9 cellular contexts compared by ENCODE assay signal in genomic region chr16:10879681-10880589, GRCh38. TPM values are rescaled to one million over a fixed set of nuclear protein-coding genes. Genes with fewer than 3 reads are reported as not detected.
DNase-seq lines count a peak whose midpoint lies in the region; ATAC-seq and TF ChIP-seq lines count a peak whose summit lies in the region.
"Had no signal": no experiment of that assay in that cellular context is flagged by ENCODE, and none has a peak within 500 bp of the region (broad histone marks: within the 10 kb centered on the region; RNA-seq: fewer than 3 reads in every experiment).

No MANE protein-coding gene starts in this region.

- WGBS in heart left ventricle, 4 donors = 40 to 49% (median 44%) methylated on average over 13 to 21 of the region's 21 CpGs
- WGBS in mesenchymal stem cell = 75% methylated on average over 20 of the region's 21 CpGs
- WGBS in upper lobe of left lung, 2 donors = 21 to 23% methylated on average over 20 to 21 of the region's 21 CpGs

- H3K4me3 Mint-ChIP-seq in activated naive CD8-positive, alpha-beta T cell = peak overlapping the region; percentile 88

- H3K27ac ChIP-seq in heart left ventricle (peak overlapping the region in 11 of 12 donors; percentile 24 to 91 (median 73)), mesenchymal stem cell (ENCODE audit: low read length, poor library complexity, severe bottlenecking) (no peak overlapping the region), upper lobe of left lung (peak overlapping the region; percentile 75 to 89 (median 82))

- no peaks in the 10 kb centered on the region for H3K9me3 Mint-ChIP-seq in activated naive CD8-positive, alpha-beta T cell (ENCODE audit: low read depth)

- no peak for TF ChIP-seq CTCF in heart left ventricle (IDR thresholded peaks at IDR 0.05)
- no peak for TF ChIP-seq CTCF in upper lobe of left lung (IDR thresholded peaks at IDR 0.05)

- ATAC-seq in heart left ventricle (no peak), upper lobe of left lung (ENCODE audit: low FRiP score in 2 of 2) (no peak), GM18498 (IDR thresholded peaks at IDR 0.05; ENCODE audit: unreplicated experiment) (no peak)

- H3K9me3 ChIP-seq in heart left ventricle (no peaks in the 10 kb centered on the region), mesenchymal stem cell (ENCODE audit: control insufficient read depth, low read length) (no peaks in the 10 kb centered on the region), upper lobe of left lung (no peaks in the 10 kb centered on the region)
- H3K9me3 ChIP-seq: Caco-2 had no signal

- no peak overlapping the region for H3K27ac Mint-ChIP-seq in activated naive CD8-positive, alpha-beta T cell

- TF ChIP-seq EP300 in upper lobe of left lung (IDR thresholded peaks at IDR 0.05) = no peak

- H4K91ac ChIP-seq in mesenchymal stem cell (ENCODE audit: low read length) = no peak overlapping the region

- DNase-seq in heart left ventricle (no peak), cardiac septum (ENCODE audit: low spot score) (no peak), mesenchymal stem cell (no peak), upper lobe of left lung (peak in 1 of 2 donors; percentile 62), NCI-H2029 treated with DMSO at 0.1 percent for 48 hours (lab: John Stamatoyannopoulos, UW) (no peak), NOMO-1 treated with DMSO at 0.1 percent for 48 hours (lab: John Stamatoyannopoulos, UW; ENCODE audit: unreplicated experiment) (no peak)
- DNase-seq: Caco-2 had no signal

- no peak overlapping the region for H3K23ac ChIP-seq in mesenchymal stem cell (ENCODE audit: low read length in 2 of 2)

- no peak overlapping the region for H2BK15ac ChIP-seq in mesenchymal stem cell (ENCODE audit: low read depth, poor library complexity, severe bottlenecking)

- peaks cover 0 to 86% (median 13%) of the 10 kb centered on the region in 12 donors for H3K4me1 ChIP-seq in heart left ventricle
- no peaks in the 10 kb centered on the region for H3K4me1 ChIP-seq in mesenchymal stem cell (ENCODE audit: control insufficient read depth, insufficient read depth, low read depth, low read length)
- H3K4me1 ChIP-seq in upper lobe of left lung = peaks cover 44 to 72% (median 59%) of the 10 kb centered on the region in 4 donors

- H3K4ac ChIP-seq in mesenchymal stem cell (ENCODE audit: low read depth in 1 of 2, low read length in 2 of 2) = no peak overlapping the region

- no peak overlapping the region for H2BK120ac ChIP-seq in mesenchymal stem cell (ENCODE audit: low read depth, low read length)

- H3K36me3 ChIP-seq in heart left ventricle = peaks cover 0 to 27% (median 0%) of the 10 kb centered on the region in 9 donors
- no peaks in the 10 kb centered on the region for H3K36me3 ChIP-seq in mesenchymal stem cell (ENCODE audit: control insufficient read depth in 1 of 2, insufficient read depth in 2 of 2, low read depth in 1 of 2, low read length in 2 of 2)
- peaks cover 0 to 5% (median 2%) of the 10 kb centered on the region in 4 donors for H3K36me3 ChIP-seq in upper lobe of left lung

- no peak overlapping the region for H2BK5ac ChIP-seq in mesenchymal stem cell (ENCODE audit: low read depth, low read length, poor library complexity, severe bottlenecking)

- H3K27me3 ChIP-seq in heart left ventricle = peaks cover 0 to 9% (median 3%) of the 10 kb centered on the region in 9 donors
- peaks cover 0 to 59% of the 10 kb centered on the region in 2 experiments for H3K27me3 ChIP-seq in mesenchymal stem cell (ENCODE audit: control insufficient read depth in 1 of 2, insufficient read depth in 1 of 2, low read length in 2 of 2)
- H3K27me3 ChIP-seq in upper lobe of left lung = no peaks in the 10 kb centered on the region

- intact Hi-C loops in heart left ventricle (cut with DNase I) = loop anchor here in 2 of 10 donors (2.0 to 5.0 kb wide), 2 partner anchors 51 to 53 kb away; no protein-coding TSS in a partner anchor
- intact Hi-C loops in cardiac septum (cut with DNase I) = loop anchor here (5.0 kb wide), 1 partner anchor 37 kb away; no protein-coding TSS in a partner anchor

- no peak overlapping the region for H2BK12ac ChIP-seq in mesenchymal stem cell (ENCODE audit: low read length in 2 of 2)

- H3K4me1 Mint-ChIP-seq in activated naive CD8-positive, alpha-beta T cell (ENCODE audit: low read depth) = peaks cover 42% of the 10 kb centered on the region

- peak overlapping the region; percentile 87 for H3K9ac ChIP-seq in mesenchymal stem cell (ENCODE audit: low read length)

- H3K4me2 ChIP-seq in mesenchymal stem cell (ENCODE audit: low read length, poor library complexity, severe bottlenecking) = no peak overlapping the region

- H4K8ac ChIP-seq in mesenchymal stem cell (ENCODE audit: low read length) = no peak overlapping the region

- no peak for TF ChIP-seq POLR2A in heart left ventricle (IDR thresholded peaks at IDR 0.05)
- peak in 1 of 4 donors; percentile 53 for TF ChIP-seq POLR2A in upper lobe of left lung (IDR thresholded peaks at IDR 0.05)

- no peak overlapping the region for H3K14ac ChIP-seq in mesenchymal stem cell (ENCODE audit: low read length in 2 of 2)

- no peaks in the 10 kb centered on the region for H3K79me1 ChIP-seq in mesenchymal stem cell (replicated peaks; ENCODE audit: low read length, poor library complexity, severe bottlenecking)

- H2AFZ ChIP-seq in mesenchymal stem cell (ENCODE audit: low read depth, low read length) = no peak overlapping the region

- H3K18ac ChIP-seq in mesenchymal stem cell (ENCODE audit: low read depth in 1 of 2, low read length in 2 of 2) = no peak overlapping the region

- no peaks in the 10 kb centered on the region for H3K36me3 Mint-ChIP-seq in activated naive CD8-positive, alpha-beta T cell

- H3K4me3 ChIP-seq in heart left ventricle (peak overlapping the region; percentile 39 to 81 (median 62)), mesenchymal stem cell (ENCODE audit: insufficient read depth in 1 of 2, low read depth in 1 of 2, low read length in 2 of 2) (peak overlapping the region in 1 of 2 experiments; percentile 92), upper lobe of left lung (peak overlapping the region in 3 of 4 donors; percentile 60 to 80 (median 78))

- H3K27me3 Mint-ChIP-seq in activated naive CD8-positive, alpha-beta T cell = peaks cover 38% of the 10 kb centered on the region

- H2AK5ac ChIP-seq in mesenchymal stem cell (ENCODE audit: low read length, severe bottlenecking) = no peak overlapping the region

RNA-seq across cellular contexts. Expression of gene CIITA, which starts 2.9 kb away (rescaled TPM):
- total RNA-seq in heart left ventricle (10 to 100 TPM in 3 of 9 donors, 1 to 10 TPM in 6; 1.6 to 73.9 (median 8.2) TPM), cardiac septum (7.2 TPM), upper lobe of left lung (100 to 1,000 TPM in 2 of 6 donors, 10 to 100 TPM in 4; 27.2 to 145 (median 83.2) TPM)
- 10 to 100 TPM in 1 of 2 donors, 1 to 10 TPM in 1; 2.6 to 10.8 TPM for polyA plus RNA-seq in heart left ventricle
- not detected for polyA plus RNA-seq in mesenchymal stem cell (2013, experiment 1 of 2)
- 0.01 TPM for polyA plus RNA-seq in mesenchymal stem cell (2013, experiment 2 of 2)
